ENCODE assay signal across 14 cellular contexts in the genomic region with DNA sequence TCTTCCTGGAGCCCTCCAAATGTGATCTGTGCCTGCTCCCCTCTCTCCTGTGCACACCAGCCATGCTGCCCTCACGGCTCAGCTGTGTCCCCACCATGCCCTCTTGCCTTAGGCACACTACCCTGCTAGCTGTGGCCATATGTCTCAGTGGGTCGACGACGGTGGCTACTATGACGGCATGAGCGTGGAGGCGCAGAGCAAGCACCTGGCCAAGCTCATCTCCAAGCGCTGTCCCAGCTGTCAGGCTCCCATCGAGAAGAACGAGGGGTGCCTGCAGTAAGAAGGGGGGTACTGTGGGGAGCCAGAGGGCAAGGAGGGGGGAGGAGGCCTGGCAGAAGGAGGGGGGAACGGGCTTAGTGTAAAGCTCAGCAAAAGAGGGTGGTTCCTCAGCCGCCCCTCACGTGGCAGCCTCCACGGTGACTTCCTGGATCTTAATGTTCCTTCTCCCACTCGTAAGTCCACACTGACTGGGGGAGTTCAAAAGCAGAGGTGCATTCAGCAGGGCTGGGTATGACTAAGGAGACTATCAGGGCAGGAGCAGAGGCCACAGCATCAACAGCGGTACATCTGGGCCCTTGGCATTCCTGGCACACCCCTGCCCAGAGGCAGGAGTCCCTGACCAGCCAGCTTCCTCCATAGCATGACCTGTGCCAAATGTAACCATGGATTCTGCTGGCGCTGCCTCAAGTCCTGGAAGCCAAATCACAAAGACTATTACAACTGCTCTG. TPM values are rescaled to one million over a fixed set of nuclear protein-coding genes. Genes with fewer than 3 reads are reported as not detected.
DNase-seq lines count a peak whose midpoint lies in the region; ATAC-seq and TF ChIP-seq lines count a peak whose summit lies in the region.
"Had no signal": no experiment of that assay in that cellular context is flagged by ENCODE, and none has a peak within 500 bp of the region (broad histone marks: within the 10 kb centered on the region; RNA-seq: fewer than 3 reads in every experiment).

No MANE protein-coding gene starts in this region.

- H3K4me1 ChIP-seq in skeletal muscle satellite cell (ENCODE audit: control insufficient read depth, insufficient read depth, low read length), result peaks cover 14% of the 10 kb centered on the region
- H3K4me1 ChIP-seq: BE2C had no signal

- intact Hi-C loops in activated naive CD4-positive, alpha-beta T cell treated with anti-CD3 and anti-CD28 coated beads for 36 hours (cut with micrococcal nuclease), result no loop called here

- no peak for DNase-seq in activated naive CD4-positive, alpha-beta T cell treated with anti-CD3 and anti-CD28 coated beads for 36 hours
- no peak for DNase-seq in activated naive CD4-positive, alpha-beta T cell (lab: John Stamatoyannopoulos, UW)
- DNase-seq in T-cell, result no peak
- DNase-seq in endothelial cell (ENCODE audit: low spot score), result no peak
- no peak for DNase-seq in NCI-H2171 treated with DMSO at 0.1 percent for 48 hours (lab: John Stamatoyannopoulos, UW)
- DNase-seq: BE2C; HCEC 1CT; NCI-H510A treated with DMSO at 0.1 percent for 48 hours; nephron progenitor cell; stimulated activated naive CD4-positive, alpha-beta T cell treated with Interleukin-2 at 50 U/mL for 16 hours had no signal

- peaks cover 29% of the 10 kb centered on the region for H3K36me3 Mint-ChIP-seq in activated naive CD4-positive, alpha-beta T cell treated with anti-CD3 and anti-CD28 coated beads for 36 hours (ENCODE audit: low read depth)
- peaks cover 30% of the 10 kb centered on the region for H3K36me3 Mint-ChIP-seq in T-cell
- H3K36me3 Mint-ChIP-seq in endothelial cell (ENCODE audit: low read depth, unreplicated experiment), result peaks cover 37% of the 10 kb centered on the region

- no peak overlapping the region for H3K4me3 ChIP-seq in skeletal muscle satellite cell (ENCODE audit: low read length)

- peaks cover 42% of the 10 kb centered on the region for H3K4me1 Mint-ChIP-seq in activated naive CD4-positive, alpha-beta T cell treated with anti-CD3 and anti-CD28 coated beads for 36 hours (ENCODE audit: low read depth)
- H3K4me1 Mint-ChIP-seq in T-cell, result peaks cover 37 to 55% (median 50%) of the 10 kb centered on the region in 3 donors
- peaks cover 8% of the 10 kb centered on the region for H3K4me1 Mint-ChIP-seq in endothelial cell (ENCODE audit: unreplicated experiment)

- POLR2A ChIA-PET in T-cell (lab: Charles Lee), result interaction anchor here in 1 of 2 donors (0.5 to 0.9 kb wide), 3 partner anchors 9 to 212 kb away, joined by 3 read pairs; no protein-coding TSS in a partner anchor

- H3K27me3 Mint-ChIP-seq in activated naive CD4-positive, alpha-beta T cell treated with anti-CD3 and anti-CD28 coated beads for 36 hours (ENCODE audit: low read depth), result no peaks in the 10 kb centered on the region
- H3K27me3 Mint-ChIP-seq in T-cell (no peaks in the 10 kb centered on the region), endothelial cell (ENCODE audit: unreplicated experiment) (peaks cover 4% of the 10 kb centered on the region)

- no peak overlapping the region for H3K4me3 Mint-ChIP-seq in activated naive CD4-positive, alpha-beta T cell treated with anti-CD3 and anti-CD28 coated beads for 36 hours
- no peak overlapping the region for H3K4me3 Mint-ChIP-seq in T-cell
- no peak overlapping the region for H3K4me3 Mint-ChIP-seq in endothelial cell (ENCODE audit: unreplicated experiment)
- H3K4me3 Mint-ChIP-seq: nephron progenitor cell had no signal

- CTCF ChIA-PET in activated naive CD4-positive, alpha-beta T cell treated with anti-CD3 and anti-CD28 coated beads for 36 hours (lab: Charles Lee), result interaction anchor here (0.8 kb wide), 1 partner anchor 292 kb away, joined by 3 read pairs; the partner anchor contains the start of gene CNPY3
- CTCF ChIA-PET in T-cell (lab: Charles Lee), result interaction anchor here in 1 of 2 donors (0.5 to 1.4 kb wide), 3 partner anchors 8 to 292 kb away, joined by 3 to 4 read pairs (median 3); partner anchors contain the start of genes CNPY3 and DNPH1

- H3K27me3 ChIP-seq in skeletal muscle satellite cell (ENCODE audit: control insufficient read depth, insufficient read depth, low read length), result no peaks in the 10 kb centered on the region
- H3K27me3 ChIP-seq: BE2C had no signal

- peak overlapping the region; percentile 38 for H3K27ac Mint-ChIP-seq in activated naive CD4-positive, alpha-beta T cell treated with anti-CD3 and anti-CD28 coated beads for 36 hours
- H3K27ac Mint-ChIP-seq in T-cell (peak overlapping the region; percentile 75 to 83), endothelial cell (ENCODE audit: unreplicated experiment) (peak overlapping the region; percentile 57)
- H3K27ac Mint-ChIP-seq: nephron progenitor cell had no signal

- TF ChIP-seq CTCF in endothelial cell (IDR thresholded peaks at IDR 0.05; ENCODE audit: unreplicated experiment), result no peak

- no peak for ATAC-seq in T-cell (replicated peaks in 1 of 4)
- no peak for ATAC-seq in GM19023 (IDR thresholded peaks at IDR 0.05; ENCODE audit: unreplicated experiment)
- ATAC-seq in HG02610 (IDR thresholded peaks at IDR 0.05; ENCODE audit: unreplicated experiment), result no peak

- H3K4me2 ChIP-seq in skeletal muscle satellite cell (ENCODE audit: low read length), result peak overlapping the region; percentile 31
- H3K4me2 ChIP-seq: KMS-11 had no signal

- H3K9ac ChIP-seq in skeletal muscle satellite cell (ENCODE audit: low read depth, low read length), result no peak overlapping the region
- H3K9ac ChIP-seq: KMS-11 had no signal

- H3K9me3 ChIP-seq in skeletal muscle satellite cell (replicated peaks; ENCODE audit: low read length), result no peaks in the 10 kb centered on the region
- H3K9me3 ChIP-seq: BE2C had no signal

- H3K36me3 ChIP-seq in skeletal muscle satellite cell (ENCODE audit: insufficient read depth, low read length), result peaks cover 59% of the 10 kb centered on the region

- no peaks in the 10 kb centered on the region for H3K9me3 Mint-ChIP-seq in activated naive CD4-positive, alpha-beta T cell treated with anti-CD3 and anti-CD28 coated beads for 36 hours
- no peaks in the 10 kb centered on the region for H3K9me3 Mint-ChIP-seq in T-cell
- H3K9me3 Mint-ChIP-seq in endothelial cell (ENCODE audit: unreplicated experiment), result no peaks in the 10 kb centered on the region
- H3K9me3 Mint-ChIP-seq: nephron progenitor cell had no signal

RNA-seq across cellular contexts. Expression of gene DNPH1, which starts 8.1 kb away (rescaled TPM):
- total RNA-seq in activated naive CD4-positive, alpha-beta T cell treated with anti-CD3 and anti-CD28 coated beads for 36 hours, result 10 to 100 TPM; 59.7 to 59.8 TPM
- total RNA-seq in T-cell (10 to 100 TPM; 28.5 to 76.1 (median 57.5) TPM), endothelial cell (ENCODE audit: unreplicated experiment) (4.5 TPM)
- 52.4 and 58.1 TPM in 2 replicates for total RNA-seq in skeletal muscle satellite cell (2012; rRNA removed)

RNA-seq across cellular contexts. Expression of gene TTBK1, which starts 22.1 kb away (rescaled TPM):
- under 1 TPM in 1 of 2 experiments, not detected in 1; 0.02 TPM for total RNA-seq in activated naive CD4-positive, alpha-beta T cell treated with anti-CD3 and anti-CD28 coated beads for 36 hours
- total RNA-seq in T-cell (under 1 TPM in 2 of 5 donors, not detected in 3; 0.03 to 0.07 TPM), endothelial cell (ENCODE audit: unreplicated experiment) (1.0 TPM)
- under 0.01 TPM in 2 replicates for total RNA-seq in skeletal muscle satellite cell (2012; rRNA removed)

RNA-seq across cellular contexts. Expression of gene CUL9, which starts 39.2 kb away (rescaled TPM):
- total RNA-seq in activated naive CD4-positive, alpha-beta T cell treated with anti-CD3 and anti-CD28 coated beads for 36 hours, result 10 to 100 TPM; 43.1 to 49.3 TPM
- total RNA-seq in T-cell, result 100 to 1,000 TPM in 1 of 5 donors, 10 to 100 TPM in 4; 92.5 to 107 (median 96.5) TPM
- total RNA-seq in endothelial cell (ENCODE audit: unreplicated experiment), result 55.4 TPM
- 12.0 and 13.9 TPM in 2 replicates for total RNA-seq in skeletal muscle satellite cell (2012; rRNA removed)

RNA-seq across cellular contexts. Expression of gene SRF, which starts 50.1 kb away (rescaled TPM):
- total RNA-seq in activated naive CD4-positive, alpha-beta T cell treated with anti-CD3 and anti-CD28 coated beads for 36 hours, result 10 to 100 TPM; 27.8 to 28.2 TPM
- total RNA-seq in T-cell (10 to 100 TPM; 19.6 to 34.1 (median 33.7) TPM), endothelial cell (ENCODE audit: unreplicated experiment) (31.3 TPM)
- 15.7 and 16.4 TPM in 2 replicates for total RNA-seq in skeletal muscle satellite cell (2012; rRNA removed)
